16 cellular contexts compared by ENCODE assay signal in genomic region chr5:102772273-102772672, GRCh38. TPM values are rescaled to one million over a fixed set of nuclear protein-coding genes. Genes with fewer than 3 reads are reported as not detected.
A peak's percentile ranks its signal among the peaks of the same experiment; 100 is the strongest.
DNase-seq lines count a peak whose midpoint lies in the region; ATAC-seq and TF ChIP-seq lines count a peak whose summit lies in the region.
"Had no signal": no experiment of that assay in that cellular context is flagged by ENCODE, and none has a peak within 500 bp of the region (broad histone marks: within the 10 kb centered on the region; RNA-seq: fewer than 3 reads in every experiment).

No MANE protein-coding gene starts in this region.

- H3K23ac ChIP-seq in H9 (ENCODE audit: insufficient read length, low read depth, low read length): no peak overlapping the region

- peaks cover 5% of the 10 kb centered on the region for H3K9me3 Mint-ChIP-seq in T-helper 1 cell treated with Interleukin-12 subunit alpha and Interleukin-12 subunit beta and Interleukin-4 antibody, amounts not matched to agents 30 μg/mL and 1 μg/mL, for 36 hours
- peaks cover 0 to 3% of the 10 kb centered on the region in 2 experiments; a peak in 1 of 5 replicates for H3K9me3 Mint-ChIP-seq in H9

- H3K9me3 ChIP-seq in H9 (ENCODE audit: control insufficient read depth, low read depth, low read length): no peaks in the 10 kb centered on the region
- H3K9me3 ChIP-seq: pancreas had no signal

- no peak overlapping the region for H2AFZ ChIP-seq in H9 (ENCODE audit: low read length)

- WGBS in H9 (ENCODE audit: extremely low coverage, insufficient read length, low lambda C conversion rate): no CpG with 5 or more reads among the region's 1 CpG

- H3K79me1 ChIP-seq in H9 (ENCODE audit: insufficient read depth, low read depth, low read length, poor library complexity, severe bottlenecking): no peaks in the 10 kb centered on the region

- H3K27ac ChIP-seq in H9 (ENCODE audit: insufficient read length, low read depth, low read length): no peak overlapping the region

- H3K18ac ChIP-seq in H9 (ENCODE audit: insufficient read length, low read depth, low read length): no peak overlapping the region

- DNase-seq in T-helper 1 cell (no peak), H9 (no peak), choroid plexus epithelial cell (ENCODE audit: low read depth) (peak; percentile 83), skeletal muscle cell (ENCODE audit: low read depth) (peak; percentile 31), NCI-H748 (lab: John Stamatoyannopoulos, UW; ENCODE audit: unreplicated experiment) (no peak), islet precursor cell (no peak)
- DNase-seq: kidney glomerular epithelial cell; mesenchymal stem cell; NCI-H1105 treated with DMSO at 0.1 percent for 48 hours; NCI-H2081 treated with DMSO at 0.1 percent for 48 hours; NCI-H446 treated with DMSO at 0.1 percent for 48 hours; pancreas; RPMI8226; stimulated activated CD4-positive, alpha-beta T cell treated with anti-CD3 and anti-CD28 coated beads, Interleukin-2, amount 100 ng/mL, for 48 hours had no signal

- no peak overlapping the region for H2AK5ac ChIP-seq in H9 (ENCODE audit: insufficient read length, low read length)

- H3K27me3 ChIP-seq in H9 (ENCODE audit: insufficient read depth, low read length): no peaks in the 10 kb centered on the region
- H3K27me3 ChIP-seq: pancreas had no signal

- H3K23me2 ChIP-seq in H9 (ENCODE audit: insufficient read length, low read depth, low read length, poor library complexity, severe bottlenecking): no peaks in the 10 kb centered on the region

- no peak overlapping the region for H3K14ac ChIP-seq in H9 (ENCODE audit: insufficient read depth, low read length)

- no peak overlapping the region for H3K4me2 ChIP-seq in H9 (ENCODE audit: insufficient read depth, insufficient read length, low read length)

- H3K27ac Mint-ChIP-seq in T-helper 1 cell treated with Interleukin-12 subunit alpha and Interleukin-12 subunit beta and Interleukin-4 antibody, amounts not matched to agents 30 μg/mL and 1 μg/mL, for 36 hours: peak overlapping the region; percentile 3
- H3K27ac Mint-ChIP-seq in H9: no peak overlapping the region

- no peak overlapping the region for H3K4ac ChIP-seq in H9 (ENCODE audit: low read depth, low read length)

- H2BK20ac ChIP-seq in H9 (ENCODE audit: low read depth, low read length, poor library complexity, severe bottlenecking): peak overlapping the region; percentile 45

- no peak overlapping the region for H2BK5ac ChIP-seq in H9 (ENCODE audit: insufficient read length, low read length)

- no peak overlapping the region for H3K4me3 Mint-ChIP-seq in T-helper 1 cell treated with Interleukin-12 subunit alpha and Interleukin-12 subunit beta and Interleukin-4 antibody, amounts not matched to agents 30 μg/mL and 1 μg/mL, for 36 hours
- no peak overlapping the region for H3K4me3 Mint-ChIP-seq in H9

- H4K91ac ChIP-seq in H9 (ENCODE audit: insufficient read length, low read depth, low read length): no peak overlapping the region

- H2BK15ac ChIP-seq in H9 (ENCODE audit: low read depth, low read length): no peak overlapping the region

- H4K20me1 ChIP-seq in H9 (ENCODE audit: control insufficient read depth, insufficient read depth, insufficient read length): no peaks in the 10 kb centered on the region

- no peak overlapping the region for H4K5ac ChIP-seq in H9 (ENCODE audit: insufficient read length, low read depth, low read length)

- TF ChIP-seq CTCF in H9 (conservative IDR thresholded peaks at IDR 0.05): no peak
- no peak for TF ChIP-seq CTCF in choroid plexus epithelial cell (conservative IDR thresholded peaks at IDR 0.05; ENCODE audit: low read depth, low read length)

- no peak overlapping the region for H3K9ac ChIP-seq in H9 (ENCODE audit: extremely low read depth, insufficient read length, low read length)

- peaks cover 10% of the 10 kb centered on the region for H3K36me3 Mint-ChIP-seq in T-helper 1 cell treated with Interleukin-12 subunit alpha and Interleukin-12 subunit beta and Interleukin-4 antibody, amounts not matched to agents 30 μg/mL and 1 μg/mL, for 36 hours (ENCODE audit: low read depth)
- peaks cover 0 to 11% (median 3%) of the 10 kb centered on the region in 3 experiments; a peak in 4 of 7 replicates for H3K36me3 Mint-ChIP-seq in H9 (ENCODE audit: insufficient read depth in 1 of 3, low read depth in 3 of 3)

- peaks cover 31% of the 10 kb centered on the region for H3K4me1 Mint-ChIP-seq in T-helper 1 cell treated with Interleukin-12 subunit alpha and Interleukin-12 subunit beta and Interleukin-4 antibody, amounts not matched to agents 30 μg/mL and 1 μg/mL, for 36 hours (ENCODE audit: low read depth)
- peaks cover 11 to 16% of the 10 kb centered on the region in 2 experiments for H3K4me1 Mint-ChIP-seq in H9

- H2BK120ac ChIP-seq in H9 (ENCODE audit: low read depth, low read length, poor library complexity, severe bottlenecking): no peak overlapping the region

- H3K4me3 ChIP-seq in choroid plexus epithelial cell (ENCODE audit: low read depth, low read length) (no peak overlapping the region), skeletal muscle cell (ENCODE audit: low read depth, low read length) (no peak overlapping the region)
- H3K4me3 ChIP-seq: pancreas had no signal

- no peaks in the 10 kb centered on the region; the same call in 1 of the 2 replicates for H3K79me2 ChIP-seq in H9 (ENCODE audit: insufficient read depth, low read length)

- H4K8ac ChIP-seq in H9 (replicated peaks; ENCODE audit: insufficient read length, low read depth, low read length): no peak overlapping the region

- H3K56ac ChIP-seq in H9 (ENCODE audit: insufficient read length, low read depth, low read length): no peak overlapping the region

- peaks cover 3% of the 10 kb centered on the region; the same call in 1 of the 2 replicates for H3K4me1 ChIP-seq in H9 (ENCODE audit: insufficient read depth, low read length)

- no peak overlapping the region for H2BK12ac ChIP-seq in H9 (ENCODE audit: insufficient read length, low read depth, low read length)

- H3T11ph ChIP-seq in H9 (ENCODE audit: low read length): no peak overlapping the region

- H3K27me3 Mint-ChIP-seq in T-helper 1 cell treated with Interleukin-12 subunit alpha and Interleukin-12 subunit beta and Interleukin-4 antibody, amounts not matched to agents 30 μg/mL and 1 μg/mL, for 36 hours (ENCODE audit: low read depth): no peaks in the 10 kb centered on the region
- no peaks in the 10 kb centered on the region for H3K27me3 Mint-ChIP-seq in H9 (ENCODE audit: low read depth)

- ATAC-seq in HG02884 (IDR thresholded peaks at IDR 0.05; ENCODE audit: unreplicated experiment): no peak

RNA-seq across cellular contexts. Expression of gene PAM, which starts 17.2 kb away (rescaled TPM):
- total RNA-seq in H9 (2021): 31.5 and 34.9 TPM in 2 replicates

Comparison
In these comparisons a context has a peak if more than half of its experiments do, and no peak if none do; other contexts are left out.
1. DNase-seq: peak in choroid plexus epithelial cell (single experiment) and skeletal muscle cell (single experiment); none in T-helper 1 cell (0 of 5), H9 (single experiment), NCI-H748 (single experiment) and islet precursor cell (single experiment).